Comparison of ENCODE assay signal across 2 cellular contexts in the genomic region with DNA sequence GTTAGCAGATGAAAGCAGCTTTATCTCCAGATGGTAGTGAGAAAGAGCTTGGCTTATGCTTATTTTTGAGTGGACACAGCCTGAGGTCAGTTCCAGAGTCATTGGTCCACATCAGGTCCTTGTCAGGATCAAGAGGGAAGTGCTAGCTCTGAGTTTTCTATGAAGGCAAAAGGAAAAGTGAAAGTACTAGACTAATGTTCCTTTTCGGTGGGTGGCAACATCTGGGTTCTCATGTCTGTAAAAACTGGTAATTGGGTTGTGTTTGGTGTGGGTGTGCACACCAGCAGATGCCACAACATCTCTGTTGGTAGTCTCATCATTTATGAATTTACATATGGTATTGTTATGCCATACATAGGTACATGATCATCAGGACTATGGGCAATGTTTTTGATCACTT.
TF ChIP-seq lines count a peak whose summit lies in the region.

No MANE protein-coding gene starts in this region.

TF ChIP-seq in GM23338, 12 proteins besides CTCF, POLR2A, EP300 and RAD21 (continued from another document):
- TF ChIP-seq, protein P1, sequence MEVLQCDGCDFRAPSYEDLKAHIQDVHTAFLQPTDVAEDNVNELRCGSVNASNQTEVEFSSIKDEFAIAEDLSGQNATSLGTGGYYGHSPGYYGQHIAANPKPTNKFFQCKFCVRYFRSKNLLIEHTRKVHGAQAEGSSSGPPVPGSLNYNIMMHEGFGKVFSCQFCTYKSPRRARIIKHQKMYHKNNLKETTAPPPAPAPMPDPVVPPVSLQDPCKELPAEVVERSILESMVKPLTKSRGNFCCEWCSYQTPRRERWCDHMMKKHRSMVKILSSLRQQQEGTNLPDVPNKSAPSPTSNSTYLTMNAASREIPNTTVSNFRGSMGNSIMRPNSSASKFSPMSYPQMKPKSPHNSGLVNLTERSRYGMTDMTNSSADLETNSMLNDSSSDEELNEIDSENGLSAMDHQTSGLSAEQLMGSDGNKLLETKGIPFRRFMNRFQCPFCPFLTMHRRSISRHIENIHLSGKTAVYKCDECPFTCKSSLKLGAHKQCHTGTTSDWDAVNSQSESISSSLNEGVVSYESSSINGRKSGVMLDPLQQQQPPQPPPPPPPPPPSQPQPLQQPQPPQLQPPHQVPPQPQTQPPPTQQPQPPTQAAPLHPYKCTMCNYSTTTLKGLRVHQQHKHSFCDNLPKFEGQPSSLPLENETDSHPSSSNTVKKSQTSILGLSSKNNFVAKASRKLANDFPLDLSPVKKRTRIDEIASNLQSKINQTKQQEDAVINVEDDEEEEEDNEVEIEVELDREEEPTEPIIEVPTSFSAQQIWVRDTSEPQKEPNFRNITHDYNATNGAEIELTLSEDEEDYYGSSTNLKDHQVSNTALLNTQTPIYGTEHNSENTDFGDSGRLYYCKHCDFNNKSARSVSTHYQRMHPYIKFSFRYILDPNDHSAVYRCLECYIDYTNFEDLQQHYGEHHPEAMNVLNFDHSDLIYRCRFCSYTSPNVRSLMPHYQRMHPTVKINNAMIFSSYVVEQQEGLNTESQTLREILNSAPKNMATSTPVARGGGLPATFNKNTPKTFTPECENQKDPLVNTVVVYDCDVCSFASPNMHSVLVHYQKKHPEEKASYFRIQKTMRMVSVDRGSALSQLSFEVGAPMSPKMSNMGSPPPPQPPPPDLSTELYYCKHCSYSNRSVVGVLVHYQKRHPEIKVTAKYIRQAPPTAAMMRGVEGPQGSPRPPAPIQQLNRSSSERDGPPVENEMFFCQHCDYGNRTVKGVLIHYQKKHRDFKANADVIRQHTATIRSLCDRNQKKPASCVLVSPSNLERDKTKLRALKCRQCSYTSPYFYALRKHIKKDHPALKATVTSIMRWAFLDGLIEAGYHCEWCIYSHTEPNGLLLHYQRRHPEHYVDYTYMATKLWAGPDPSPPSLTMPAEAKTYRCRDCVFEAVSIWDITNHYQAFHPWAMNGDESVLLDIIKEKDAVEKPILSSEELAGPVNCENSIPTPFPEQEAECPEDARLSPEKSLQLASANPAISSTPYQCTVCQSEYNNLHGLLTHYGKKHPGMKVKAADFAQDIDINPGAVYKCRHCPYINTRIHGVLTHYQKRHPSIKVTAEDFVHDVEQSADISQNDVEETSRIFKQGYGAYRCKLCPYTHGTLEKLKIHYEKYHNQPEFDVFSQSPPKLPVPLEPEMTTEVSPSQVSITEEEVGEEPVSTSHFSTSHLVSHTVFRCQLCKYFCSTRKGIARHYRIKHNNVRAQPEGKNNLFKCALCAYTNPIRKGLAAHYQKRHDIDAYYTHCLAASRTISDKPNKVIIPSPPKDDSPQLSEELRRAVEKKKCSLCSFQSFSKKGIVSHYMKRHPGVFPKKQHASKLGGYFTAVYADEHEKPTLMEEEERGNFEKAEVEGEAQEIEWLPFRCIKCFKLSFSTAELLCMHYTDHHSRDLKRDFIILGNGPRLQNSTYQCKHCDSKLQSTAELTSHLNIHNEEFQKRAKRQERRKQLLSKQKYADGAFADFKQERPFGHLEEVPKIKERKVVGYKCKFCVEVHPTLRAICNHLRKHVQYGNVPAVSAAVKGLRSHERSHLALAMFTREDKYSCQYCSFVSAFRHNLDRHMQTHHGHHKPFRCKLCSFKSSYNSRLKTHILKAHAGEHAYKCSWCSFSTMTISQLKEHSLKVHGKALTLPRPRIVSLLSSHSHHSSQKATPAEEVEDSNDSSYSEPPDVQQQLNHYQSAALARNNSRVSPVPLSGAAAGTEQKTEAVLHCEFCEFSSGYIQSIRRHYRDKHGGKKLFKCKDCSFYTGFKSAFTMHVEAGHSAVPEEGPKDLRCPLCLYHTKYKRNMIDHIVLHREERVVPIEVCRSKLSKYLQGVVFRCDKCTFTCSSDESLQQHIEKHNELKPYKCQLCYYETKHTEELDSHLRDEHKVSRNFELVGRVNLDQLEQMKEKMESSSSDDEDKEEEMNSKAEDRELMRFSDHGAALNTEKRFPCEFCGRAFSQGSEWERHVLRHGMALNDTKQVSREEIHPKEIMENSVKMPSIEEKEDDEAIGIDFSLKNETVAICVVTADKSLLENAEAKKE (CRISPR knock-in tag; IDR thresholded peaks at IDR 0.05) = no peak
- TF ChIP-seq, protein P2, sequence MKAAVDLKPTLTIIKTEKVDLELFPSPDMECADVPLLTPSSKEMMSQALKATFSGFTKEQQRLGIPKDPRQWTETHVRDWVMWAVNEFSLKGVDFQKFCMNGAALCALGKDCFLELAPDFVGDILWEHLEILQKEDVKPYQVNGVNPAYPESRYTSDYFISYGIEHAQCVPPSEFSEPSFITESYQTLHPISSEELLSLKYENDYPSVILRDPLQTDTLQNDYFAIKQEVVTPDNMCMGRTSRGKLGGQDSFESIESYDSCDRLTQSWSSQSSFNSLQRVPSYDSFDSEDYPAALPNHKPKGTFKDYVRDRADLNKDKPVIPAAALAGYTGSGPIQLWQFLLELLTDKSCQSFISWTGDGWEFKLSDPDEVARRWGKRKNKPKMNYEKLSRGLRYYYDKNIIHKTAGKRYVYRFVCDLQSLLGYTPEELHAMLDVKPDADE (IDR thresholded peaks at IDR 0.05) = no peak
- TF ChIP-seq, protein P3, sequence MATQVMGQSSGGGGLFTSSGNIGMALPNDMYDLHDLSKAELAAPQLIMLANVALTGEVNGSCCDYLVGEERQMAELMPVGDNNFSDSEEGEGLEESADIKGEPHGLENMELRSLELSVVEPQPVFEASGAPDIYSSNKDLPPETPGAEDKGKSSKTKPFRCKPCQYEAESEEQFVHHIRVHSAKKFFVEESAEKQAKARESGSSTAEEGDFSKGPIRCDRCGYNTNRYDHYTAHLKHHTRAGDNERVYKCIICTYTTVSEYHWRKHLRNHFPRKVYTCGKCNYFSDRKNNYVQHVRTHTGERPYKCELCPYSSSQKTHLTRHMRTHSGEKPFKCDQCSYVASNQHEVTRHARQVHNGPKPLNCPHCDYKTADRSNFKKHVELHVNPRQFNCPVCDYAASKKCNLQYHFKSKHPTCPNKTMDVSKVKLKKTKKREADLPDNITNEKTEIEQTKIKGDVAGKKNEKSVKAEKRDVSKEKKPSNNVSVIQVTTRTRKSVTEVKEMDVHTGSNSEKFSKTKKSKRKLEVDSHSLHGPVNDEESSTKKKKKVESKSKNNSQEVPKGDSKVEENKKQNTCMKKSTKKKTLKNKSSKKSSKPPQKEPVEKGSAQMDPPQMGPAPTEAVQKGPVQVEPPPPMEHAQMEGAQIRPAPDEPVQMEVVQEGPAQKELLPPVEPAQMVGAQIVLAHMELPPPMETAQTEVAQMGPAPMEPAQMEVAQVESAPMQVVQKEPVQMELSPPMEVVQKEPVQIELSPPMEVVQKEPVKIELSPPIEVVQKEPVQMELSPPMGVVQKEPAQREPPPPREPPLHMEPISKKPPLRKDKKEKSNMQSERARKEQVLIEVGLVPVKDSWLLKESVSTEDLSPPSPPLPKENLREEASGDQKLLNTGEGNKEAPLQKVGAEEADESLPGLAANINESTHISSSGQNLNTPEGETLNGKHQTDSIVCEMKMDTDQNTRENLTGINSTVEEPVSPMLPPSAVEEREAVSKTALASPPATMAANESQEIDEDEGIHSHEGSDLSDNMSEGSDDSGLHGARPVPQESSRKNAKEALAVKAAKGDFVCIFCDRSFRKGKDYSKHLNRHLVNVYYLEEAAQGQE (IDR thresholded peaks at IDR 0.05; ENCODE audit: unreplicated experiment) = no peak
- TF ChIP-seq EZH2phosphoT487 (IDR thresholded peaks at IDR 0.05; ENCODE audit: unreplicated experiment) (no peak), ZNF331 (CRISPR knock-in tag; IDR thresholded peaks at IDR 0.05; ENCODE audit: low read depth) (no peak), ZNF114 (CRISPR knock-in tag; IDR thresholded peaks at IDR 0.05) (no peak)

TF ChIP-seq in HepG2, 621 proteins besides CTCF, POLR2A, EP300 and RAD21 (continued from another document):
- no peak for TF ChIP-seq CREB3 (CRISPR knock-in tag; IDR thresholded peaks at IDR 0.05)
